In genomic region chr19:17997969-17998826, GRCh38 we compare ENCODE assay signal across 1 cellular context.
TF ChIP-seq lines count a peak whose summit lies in the region.

No MANE protein-coding gene starts in this region.

TF ChIP-seq in GM23338, 12 proteins besides CTCF, POLR2A, EP300 and RAD21 (continued from another document):
- TF ChIP-seq REST (IDR thresholded peaks at IDR 0.05; ENCODE audit: unreplicated experiment) (no peak), CREB1 (CRISPR knock-in tag; IDR thresholded peaks at IDR 0.05; ENCODE audit: low read depth) (no peak)
TF ChIP-seq in GM23338: peak in this region for 0.
